Comparison of ENCODE assay signal across 26 cellular contexts in the genomic region with DNA sequence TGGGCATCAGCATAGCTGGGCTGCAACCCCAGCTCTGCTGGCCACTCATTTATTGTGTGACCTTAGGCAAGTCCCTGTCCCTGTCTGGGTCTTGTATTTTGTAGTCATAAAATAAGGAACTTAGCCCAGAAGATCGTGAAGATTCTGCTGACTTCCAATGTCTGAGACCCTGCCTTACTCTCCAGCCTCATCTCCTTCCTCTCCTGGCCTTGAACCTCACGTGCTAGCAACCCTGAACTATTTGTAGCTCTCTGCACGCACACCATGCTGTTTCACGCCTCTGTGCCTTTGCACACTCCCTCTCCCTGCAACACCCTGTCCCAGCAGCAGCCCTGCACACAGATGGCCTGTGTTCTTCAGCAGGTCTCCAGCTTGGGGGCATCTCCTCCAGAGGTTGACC.
DNase-seq lines count a peak whose midpoint lies in the region; ATAC-seq and TF ChIP-seq lines count a peak whose summit lies in the region.
"Had no signal": no experiment of that assay in that cellular context is flagged by ENCODE, and none has a peak within 500 bp of the region (broad histone marks: within the 10 kb centered on the region; RNA-seq: fewer than 3 reads in every experiment).

No MANE protein-coding gene starts in this region.

- H3K4me1 ChIP-seq in left ventricle myocardium inferior = peaks cover 4% of the 10 kb centered on the region
- H3K4me1 ChIP-seq: adrenal gland had no signal

- ATAC-seq in Right ventricle myocardium superior (ENCODE audit: poor library complexity) = peak; percentile 53
- ATAC-seq in left lobe of liver = peak; percentile 35
- no peak for ATAC-seq in HG03159 (IDR thresholded peaks at IDR 0.05; ENCODE audit: unreplicated experiment)
- ATAC-seq in GM18870 (IDR thresholded peaks at IDR 0.05; ENCODE audit: unreplicated experiment) = no peak
- ATAC-seq: activated CD4-positive, alpha-beta T cell treated with anti-CD3 and anti-CD28 coated beads for 36 hours; activated CD8-positive, alpha-beta T cell treated with anti-CD3 and anti-CD28 coated beads for 36 hours; naive thymus-derived CD4-positive, alpha-beta T cell had no signal

- H3K36me3 ChIP-seq in left ventricle myocardium inferior = no peaks in the 10 kb centered on the region
- H3K36me3 ChIP-seq: adrenal gland, vagina had no signal

- DNase-seq in Right ventricle myocardium superior (no peak), left ventricle myocardium inferior (no peak), left lobe of liver (ENCODE audit: low spot score) (no peak), substantia nigra (lab: John Stamatoyannopoulos, UW) (no peak), NCI-H146 treated with DMSO at 0.1 percent for 48 hours (lab: John Stamatoyannopoulos, UW; ENCODE audit: unreplicated experiment) (no peak)
- DNase-seq: activated CD4-positive, alpha-beta T cell treated with anti-CD3 and anti-CD28 coated beads for 36 hours; activated CD8-positive, alpha-beta memory T cell treated with anti-CD3 and anti-CD28 coated beads, Interleukin-2, amount 50 U/mL, for 48 hours; activated CD8-positive, alpha-beta T cell treated with anti-CD3 and anti-CD28 coated beads for 36 hours; activated naive CD4-positive, alpha-beta T cell treated with anti-CD3 and anti-CD28 coated beads, Interleukin-2, amount 10 ng/mL, durations not matched to agents 7 days and 5 days; Calu3; CD4-positive, CD25-positive, alpha-beta regulatory T cell; DMS79; GF-D8; midbrain; naive thymus-derived CD4-positive, alpha-beta T cell; NCI-H1417; NCI-H2081 treated with DMSO at 0.1 percent for 48 hours; NCI-H226; small intestine; stimulated activated naive CD4-positive, alpha-beta T cell treated with Interleukin-2 at 50 U/mL for 16 hours had no signal

- H3K27ac ChIP-seq in left ventricle myocardium inferior (replicated peaks) (no peak overlapping the region), cingulate gyrus (ENCODE audit: low read depth, low read length) (peak overlapping the region; percentile 90), substantia nigra (ENCODE audit: low read depth, low read length, poor library complexity, severe bottlenecking) (peak overlapping the region; percentile 96)
- H3K27ac ChIP-seq: vagina, VCaP had no signal

- H3K27me3 ChIP-seq in left ventricle myocardium inferior (ENCODE audit: low read depth) = no peaks in the 10 kb centered on the region
- H3K27me3 ChIP-seq: adrenal gland, vagina had no signal

- no peak for TF ChIP-seq CTCF in left ventricle myocardium inferior (IDR thresholded peaks at IDR 0.05; ENCODE audit: borderline replicate concordance)

- intact Hi-C loops in Right ventricle myocardium superior (cut with DNase I) (no loop called here), left ventricle myocardium inferior (cut with micrococcal nuclease) (no loop called here)

- peaks cover 3% of the 10 kb centered on the region for H3K9me3 ChIP-seq in left ventricle myocardium inferior (replicated peaks)
- H3K9me3 ChIP-seq: adrenal gland, vagina had no signal

- no peak overlapping the region for H3K4me3 ChIP-seq in left ventricle myocardium inferior
- H3K4me3 ChIP-seq: adrenal gland, vagina had no signal

Comparison
In these comparisons a context has a peak if more than half of its experiments do, and no peak if none do; other contexts are left out.
1. ATAC-seq: peak in Right ventricle myocardium superior (single experiment) and left lobe of liver (single experiment); none in HG03159 (single experiment) and GM18870 (single experiment).